In the genomic region with DNA sequence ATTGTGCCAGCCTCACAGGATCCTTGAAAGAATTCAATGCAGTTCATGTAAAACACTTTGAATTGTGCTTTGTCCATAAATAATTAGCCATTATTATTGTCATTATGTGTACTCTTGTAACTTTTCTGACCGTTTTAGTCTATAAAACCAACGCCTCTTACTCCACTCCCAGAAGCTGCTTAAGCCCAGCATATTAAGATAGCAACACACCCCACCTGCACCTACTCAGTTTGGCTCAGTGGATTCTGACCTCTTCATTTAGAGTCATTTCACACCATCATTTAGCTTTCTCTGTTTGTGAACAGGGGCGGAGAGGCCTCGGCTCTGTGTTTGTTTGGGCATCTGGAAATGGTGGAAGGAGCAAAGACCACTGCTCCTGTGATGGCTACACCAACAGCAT, we compare ENCODE assay signal across 34 cellular contexts.
"Had no signal": no experiment of that assay in that cellular context is flagged by ENCODE, and none has a peak within 500 bp of the region (broad histone marks: within the 10 kb centered on the region; RNA-seq: fewer than 3 reads in every experiment).

No MANE protein-coding gene starts in this region.

- DNase-seq: Karpas-422, Kasumi-1, MG63, MM.1S, MV-4-11, NCI-H1048, NCI-H1092, NCI-H1092 treated with DMSO at 0.1 percent for 48 hours, NCI-H1105, NCI-H1105 treated with DMSO at 0.1 percent for 48 hours, NCI-H1417, NCI-H1417 treated with DMSO at 0.1 percent for 48 hours, NCI-H1436, NCI-H1436 treated with DMSO at 0.1 percent for 48 hours, NCI-H146, NCI-H1694, NCI-H1694 treated with DMSO at 0.1 percent for 48 hours, NCI-H187, NCI-H187 treated with DMSO at 0.1 percent for 48 hours, NCI-H1930, NCI-H2029, NCI-H2029 treated with DMSO at 0.1 percent for 48 hours, NCI-H2081, NCI-H2081 treated with DMSO at 0.1 percent for 48 hours, NCI-H2107, NCI-H2171, NCI-H2171 treated with DMSO at 0.1 percent for 48 hours, NCI-H2227 treated with DMSO at 0.1 percent for 48 hours, NCI-H226, NCI-H345, NCI-H446, NCI-H446 treated with DMSO at 0.1 percent for 48 hours, NCI-H510A, NCI-H510A treated with DMSO at 0.1 percent for 48 hours had no signal

- H3K27me3 ChIP-seq: MG63 had no signal

- H3K36me3 ChIP-seq: MG63 had no signal

- H3K4me3 ChIP-seq: MG63 had no signal

- H3K9me3 ChIP-seq: MG63 had no signal
